Comparison of ENCODE assay signal across 1 cellular context in the genomic region with DNA sequence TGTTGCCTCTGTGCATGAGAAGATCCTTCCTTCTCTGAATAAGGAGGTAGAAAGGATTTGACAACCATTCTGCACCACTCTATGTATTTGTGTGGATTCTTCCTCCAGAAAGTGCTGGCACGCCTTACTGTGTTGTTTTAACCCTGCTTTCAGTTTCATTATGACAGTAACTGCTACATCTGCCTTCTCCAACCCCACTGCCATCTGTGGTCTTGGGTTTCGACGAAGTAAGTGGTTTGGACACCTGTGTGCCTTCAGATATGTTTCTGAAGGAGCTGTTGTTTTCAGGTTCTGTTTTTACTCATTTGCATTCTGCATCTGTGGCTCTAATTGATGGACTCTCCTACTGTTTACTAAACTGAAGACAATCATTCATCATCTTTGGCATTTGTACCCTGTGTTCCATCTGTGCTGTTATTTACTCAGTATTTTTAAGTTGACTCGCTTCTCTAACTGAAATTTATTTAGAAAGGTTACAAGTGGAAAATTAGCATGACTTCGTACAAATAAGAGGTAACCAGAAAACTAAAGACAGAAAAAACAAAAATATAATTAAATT.
A peak's percentile ranks its signal among the peaks of the same experiment; 100 is the strongest.
TF ChIP-seq lines count a peak whose summit lies in the region.

No MANE protein-coding gene starts in this region.

TF ChIP-seq in GM12878, 131 proteins besides CTCF, POLR2A, EP300 and RAD21 (continued from another document):
- TF ChIP-seq ZBED1 (IDR thresholded peaks at IDR 0.05; ENCODE audit: borderline replicate concordance) (peak; percentile 93; the same call in 1 of the 2 replicates), ZNF622 (IDR thresholded peaks at IDR 0.05) (no peak), NBN (IDR thresholded peaks at IDR 0.05) (no peak), MEF2B (IDR thresholded peaks at IDR 0.05; ENCODE audit: partially characterized antibody, poor library complexity, severe bottlenecking) (peak; percentile 64), SIN3A (IDR thresholded peaks at IDR 0.05; ENCODE audit: low read depth, low read length) (no peak), PML (IDR thresholded peaks at IDR 0.05; ENCODE audit: low read length) (peak; percentile 70), JUND (IDR thresholded peaks at IDR 0.05; ENCODE audit: low read depth, low read length) (peak; percentile 92), CHD4 (IDR thresholded peaks at IDR 0.05) (no peak), POLR2AphosphoS2 (IDR thresholded peaks at IDR 0.05; ENCODE audit: low read depth, low read length) (no peak), ATF7 (IDR thresholded peaks at IDR 0.05; ENCODE audit: low read depth) (peak; percentile 62; the same call in 1 of the 2 replicates), RELB (IDR thresholded peaks at IDR 0.05; ENCODE audit: low read depth) (peak; percentile 58; the same call in 1 of the 2 replicates), MAX (IDR thresholded peaks at IDR 0.05; ENCODE audit: low read depth, low read length) (no peak), PAX5 (IDR thresholded peaks at IDR 0.05; ENCODE audit: borderline replicate concordance, low read depth, low read length) (peak; percentile 96), HDAC6 (IDR thresholded peaks at IDR 0.05; ENCODE audit: unreplicated experiment) (no peak), EGR1 (IDR thresholded peaks at IDR 0.05; ENCODE audit: borderline replicate concordance in 1 of 2, low read depth in 2 of 2, low read length in 2 of 2) (no peak), STAT3 (IDR thresholded peaks at IDR 0.05; ENCODE audit: low read depth, low read length) (no peak), DPF2 (IDR thresholded peaks at IDR 0.05) (peak; percentile 97)
- TF ChIP-seq, protein P1, sequence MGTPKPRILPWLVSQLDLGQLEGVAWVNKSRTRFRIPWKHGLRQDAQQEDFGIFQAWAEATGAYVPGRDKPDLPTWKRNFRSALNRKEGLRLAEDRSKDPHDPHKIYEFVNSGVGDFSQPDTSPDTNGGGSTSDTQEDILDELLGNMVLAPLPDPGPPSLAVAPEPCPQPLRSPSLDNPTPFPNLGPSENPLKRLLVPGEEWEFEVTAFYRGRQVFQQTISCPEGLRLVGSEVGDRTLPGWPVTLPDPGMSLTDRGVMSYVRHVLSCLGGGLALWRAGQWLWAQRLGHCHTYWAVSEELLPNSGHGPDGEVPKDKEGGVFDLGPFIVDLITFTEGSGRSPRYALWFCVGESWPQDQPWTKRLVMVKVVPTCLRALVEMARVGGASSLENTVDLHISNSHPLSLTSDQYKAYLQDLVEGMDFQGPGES (IDR thresholded peaks at IDR 0.05) = no peak
- TF ChIP-seq, protein P2, sequence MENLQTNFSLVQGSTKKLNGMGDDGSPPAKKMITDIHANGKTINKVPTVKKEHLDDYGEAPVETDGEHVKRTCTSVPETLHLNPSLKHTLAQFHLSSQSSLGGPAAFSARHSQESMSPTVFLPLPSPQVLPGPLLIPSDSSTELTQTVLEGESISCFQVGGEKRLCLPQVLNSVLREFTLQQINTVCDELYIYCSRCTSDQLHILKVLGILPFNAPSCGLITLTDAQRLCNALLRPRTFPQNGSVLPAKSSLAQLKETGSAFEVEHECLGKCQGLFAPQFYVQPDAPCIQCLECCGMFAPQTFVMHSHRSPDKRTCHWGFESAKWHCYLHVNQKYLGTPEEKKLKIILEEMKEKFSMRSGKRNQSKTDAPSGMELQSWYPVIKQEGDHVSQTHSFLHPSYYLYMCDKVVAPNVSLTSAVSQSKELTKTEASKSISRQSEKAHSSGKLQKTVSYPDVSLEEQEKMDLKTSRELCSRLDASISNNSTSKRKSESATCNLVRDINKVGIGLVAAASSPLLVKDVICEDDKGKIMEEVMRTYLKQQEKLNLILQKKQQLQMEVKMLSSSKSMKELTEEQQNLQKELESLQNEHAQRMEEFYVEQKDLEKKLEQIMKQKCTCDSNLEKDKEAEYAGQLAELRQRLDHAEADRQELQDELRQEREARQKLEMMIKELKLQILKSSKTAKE (IDR thresholded peaks at IDR 0.05; ENCODE audit: low read depth, poor library complexity, severe bottlenecking) = peak; percentile 90
- TF ChIP-seq, protein P3, sequence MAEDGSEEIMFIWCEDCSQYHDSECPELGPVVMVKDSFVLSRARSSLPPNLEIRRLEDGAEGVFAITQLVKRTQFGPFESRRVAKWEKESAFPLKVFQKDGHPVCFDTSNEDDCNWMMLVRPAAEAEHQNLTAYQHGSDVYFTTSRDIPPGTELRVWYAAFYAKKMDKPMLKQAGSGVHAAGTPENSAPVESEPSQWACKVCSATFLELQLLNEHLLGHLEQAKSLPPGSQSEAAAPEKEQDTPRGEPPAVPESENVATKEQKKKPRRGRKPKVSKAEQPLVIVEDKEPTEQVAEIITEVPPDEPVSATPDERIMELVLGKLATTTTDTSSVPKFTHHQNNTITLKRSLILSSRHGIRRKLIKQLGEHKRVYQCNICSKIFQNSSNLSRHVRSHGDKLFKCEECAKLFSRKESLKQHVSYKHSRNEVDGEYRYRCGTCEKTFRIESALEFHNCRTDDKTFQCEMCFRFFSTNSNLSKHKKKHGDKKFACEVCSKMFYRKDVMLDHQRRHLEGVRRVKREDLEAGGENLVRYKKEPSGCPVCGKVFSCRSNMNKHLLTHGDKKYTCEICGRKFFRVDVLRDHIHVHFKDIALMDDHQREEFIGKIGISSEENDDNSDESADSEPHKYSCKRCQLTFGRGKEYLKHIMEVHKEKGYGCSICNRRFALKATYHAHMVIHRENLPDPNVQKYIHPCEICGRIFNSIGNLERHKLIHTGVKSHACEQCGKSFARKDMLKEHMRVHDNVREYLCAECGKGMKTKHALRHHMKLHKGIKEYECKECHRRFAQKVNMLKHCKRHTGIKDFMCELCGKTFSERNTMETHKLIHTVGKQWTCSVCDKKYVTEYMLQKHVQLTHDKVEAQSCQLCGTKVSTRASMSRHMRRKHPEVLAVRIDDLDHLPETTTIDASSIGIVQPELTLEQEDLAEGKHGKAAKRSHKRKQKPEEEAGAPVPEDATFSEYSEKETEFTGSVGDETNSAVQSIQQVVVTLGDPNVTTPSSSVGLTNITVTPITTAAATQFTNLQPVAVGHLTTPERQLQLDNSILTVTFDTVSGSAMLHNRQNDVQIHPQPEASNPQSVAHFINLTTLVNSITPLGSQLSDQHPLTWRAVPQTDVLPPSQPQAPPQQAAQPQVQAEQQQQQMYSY (CRISPR knock-in tag; IDR thresholded peaks at IDR 0.05) = no peak
